In genomic region chr20:9926476-9926875, GRCh38 we compare ENCODE assay signal across 1 cellular context.
TF ChIP-seq lines count a peak whose summit lies in the region.

No MANE protein-coding gene starts in this region.

TF ChIP-seq in HCT116, 20 proteins besides CTCF, POLR2A, EP300 and RAD21:
- TF ChIP-seq SIN3A (IDR thresholded peaks at IDR 0.05; ENCODE audit: low read depth), result no peak
- TF ChIP-seq TCF7L2 (IDR thresholded peaks at IDR 0.05; ENCODE audit: borderline replicate concordance, extremely low read depth, insufficient read depth, insufficient read length), result no peak
- no peak for TF ChIP-seq EZH2phosphoT487 (IDR thresholded peaks at IDR 0.05; ENCODE audit: borderline replicate concordance)
- TF ChIP-seq FOSL1 (IDR thresholded peaks at IDR 0.05; ENCODE audit: low read depth), result no peak
- TF ChIP-seq EGR1 (IDR thresholded peaks at IDR 0.05; ENCODE audit: low read depth), result no peak
- TF ChIP-seq SRF (IDR thresholded peaks at IDR 0.05; ENCODE audit: low read depth), result no peak
- TF ChIP-seq YY1 (IDR thresholded peaks at IDR 0.05; ENCODE audit: extremely low read depth, insufficient replicate concordance, low read depth, low read length), result no peak
- no peak for TF ChIP-seq ELF1 (IDR thresholded peaks at IDR 0.05; ENCODE audit: borderline replicate concordance, low read depth)
- no peak for TF ChIP-seq CEBPB (IDR thresholded peaks at IDR 0.05; ENCODE audit: low read depth)
- no peak for TF ChIP-seq ZBTB33 (IDR thresholded peaks at IDR 0.05; ENCODE audit: extremely low read depth, insufficient replicate concordance, low read length)
- TF ChIP-seq JUND (IDR thresholded peaks at IDR 0.05), result no peak
- no peak for TF ChIP-seq POLR2AphosphoS5 (IDR thresholded peaks at IDR 0.05; ENCODE audit: low read depth, low read length)
- TF ChIP-seq, protein P1, sequence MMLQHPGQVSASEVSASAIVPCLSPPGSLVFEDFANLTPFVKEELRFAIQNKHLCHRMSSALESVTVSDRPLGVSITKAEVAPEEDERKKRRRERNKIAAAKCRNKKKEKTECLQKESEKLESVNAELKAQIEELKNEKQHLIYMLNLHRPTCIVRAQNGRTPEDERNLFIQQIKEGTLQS (IDR thresholded peaks at IDR 0.05), result no peak
- no peak for TF ChIP-seq MAX (IDR thresholded peaks at IDR 0.05)
- TF ChIP-seq EZH2 (IDR thresholded peaks at IDR 0.05), result no peak
- TF ChIP-seq CBX3 (IDR thresholded peaks at IDR 0.05; ENCODE audit: low read depth), result no peak
- no peak for TF ChIP-seq ZNF274 (IDR thresholded peaks at IDR 0.05; ENCODE audit: low read depth, low read length)
TF ChIP-seq in HCT116: peak in this region for 0.
